Comparison of ENCODE assay signal across 1 cellular context in genomic region chr13:46374710-46375109, GRCh38.
TF ChIP-seq lines count a peak whose summit lies in the region.

No MANE protein-coding gene starts in this region.

TF ChIP-seq in K562, 482 proteins besides CTCF, POLR2A, EP300 and RAD21 (continued from another document and continues in another):
- TF ChIP-seq BRF2 (IDR thresholded peaks at IDR 0.05; ENCODE audit: borderline replicate concordance, insufficient read depth, insufficient read length) (no peak), ZNF253 (CRISPR knock-in tag; conservative IDR thresholded peaks at IDR 0.05) (no peak), CBFB (CRISPR knock-in tag; IDR thresholded peaks at IDR 0.05) (no peak), PBX2 (CRISPR knock-in tag; IDR thresholded peaks at IDR 0.05; ENCODE audit: low read depth) (no peak), PBX2 (tag; conservative IDR thresholded peaks at IDR 0.05; ENCODE audit: low read depth) (peak; percentile 70), ZNF717 (CRISPR knock-in tag; IDR thresholded peaks at IDR 0.05) (no peak), CEBPB (tag; IDR thresholded peaks at IDR 0.05) (no peak), ZNF584 (CRISPR knock-in tag; IDR thresholded peaks at IDR 0.05; ENCODE audit: low read depth) (no peak), SREBF2 (CRISPR knock-in tag; IDR thresholded peaks at IDR 0.05) (no peak), SMARCA4 (IDR thresholded peaks at IDR 0.05) (0 out of 2 replicates have a peak, but pooled peaks have one; percentile 16), MXI1 (IDR thresholded peaks at IDR 0.05; ENCODE audit: low read depth, low read length) (no peak), ATF3 (IDR thresholded peaks at IDR 0.05) (peak; percentile 67), ATF3 (CRISPR knock-in tag; conservative IDR thresholded peaks at IDR 0.05) (no peak), ZSCAN29 (IDR thresholded peaks at IDR 0.05) (no peak), ZNF146 (CRISPR knock-in tag; IDR thresholded peaks at IDR 0.05; ENCODE audit: unreplicated experiment) (no peak), PKNOX1 (IDR thresholded peaks at IDR 0.05) (peak; percentile 85), HNRNPL (IDR thresholded peaks at IDR 0.05; ENCODE audit: low read depth, low read length) (no peak), PATZ1 (CRISPR knock-in tag; IDR thresholded peaks at IDR 0.05; ENCODE audit: borderline replicate concordance) (no peak), DEAF1 (CRISPR knock-in tag; IDR thresholded peaks at IDR 0.05) (no peak), BCOR (IDR thresholded peaks at IDR 0.05) (no peak), ZNF282 (CRISPR knock-in tag; IDR thresholded peaks at IDR 0.05) (no peak), ZEB2 (IDR thresholded peaks at IDR 0.05) (peak; percentile 95), ZNF407 (IDR thresholded peaks at IDR 0.05; ENCODE audit: low read depth) (no peak), POLR2B (IDR thresholded peaks at IDR 0.05; ENCODE audit: low read depth, partially characterized antibody) (no peak), NCOR1 (IDR thresholded peaks at IDR 0.05) (no peak), ZBTB1 (CRISPR knock-in tag; IDR thresholded peaks at IDR 0.05; ENCODE audit: borderline replicate concordance, low read depth) (no peak), ZKSCAN8 (CRISPR knock-in tag; IDR thresholded peaks at IDR 0.05) (no peak), BRD9 (IDR thresholded peaks at IDR 0.05; ENCODE audit: low read depth, partially characterized antibody) (no peak), ARID1B (IDR thresholded peaks at IDR 0.05) (peak; percentile 73), TCF3 (CRISPR knock-in tag; IDR thresholded peaks at IDR 0.05) (peak; percentile 41; the same call in 1 of the 2 replicates), MTA1 (IDR thresholded peaks at IDR 0.05; ENCODE audit: borderline replicate concordance) (no peak), DPF2 (IDR thresholded peaks at IDR 0.05) (peak; percentile 34; the same call in 1 of the 2 replicates), IRF2 (CRISPR knock-in tag; IDR thresholded peaks at IDR 0.05) (no peak), CBX2 (IDR thresholded peaks at IDR 0.05; ENCODE audit: insufficient read depth, low read length, poor library complexity, severe bottlenecking) (no peak), CREM (IDR thresholded peaks at IDR 0.05; ENCODE audit: low read depth) (peak; percentile 42; the same call in 1 of the 2 replicates), LCOR (CRISPR knock-in tag; IDR thresholded peaks at IDR 0.05) (no peak), ID3 (CRISPR knock-in tag; IDR thresholded peaks at IDR 0.05) (no peak), ID3 (tag; IDR thresholded peaks at IDR 0.05) (no peak), CBFA2T2 (conservative IDR thresholded peaks at IDR 0.05) (peak; percentile 12; the same call in 1 of the 2 replicates), GTF2E2 (tag; IDR thresholded peaks at IDR 0.05) (no peak), NKRF (IDR thresholded peaks at IDR 0.05; ENCODE audit: borderline replicate concordance) (no peak), TRIM24 (IDR thresholded peaks at IDR 0.05) (peak; percentile 63 to 72), ZNF830 (CRISPR knock-in tag; IDR thresholded peaks at IDR 0.05) (no peak), KDM1A (IDR thresholded peaks at IDR 0.05) (no peak)
